ENCODE assay signal across 8 cellular contexts in genomic region chr22:34380532-34380931, GRCh38.
"Had no signal": no experiment of that assay in that cellular context is flagged by ENCODE, and none has a peak within 500 bp of the region (broad histone marks: within the 10 kb centered on the region; RNA-seq: fewer than 3 reads in every experiment).

No MANE protein-coding gene starts in this region.

- ATAC-seq: GM23338, HCT116 had no signal

- DNase-seq: GM23248, GOT3, H7, H9, HCEC 1CT, HFFc6 had no signal
